1 cellular context compared by ENCODE assay signal in the genomic region with DNA sequence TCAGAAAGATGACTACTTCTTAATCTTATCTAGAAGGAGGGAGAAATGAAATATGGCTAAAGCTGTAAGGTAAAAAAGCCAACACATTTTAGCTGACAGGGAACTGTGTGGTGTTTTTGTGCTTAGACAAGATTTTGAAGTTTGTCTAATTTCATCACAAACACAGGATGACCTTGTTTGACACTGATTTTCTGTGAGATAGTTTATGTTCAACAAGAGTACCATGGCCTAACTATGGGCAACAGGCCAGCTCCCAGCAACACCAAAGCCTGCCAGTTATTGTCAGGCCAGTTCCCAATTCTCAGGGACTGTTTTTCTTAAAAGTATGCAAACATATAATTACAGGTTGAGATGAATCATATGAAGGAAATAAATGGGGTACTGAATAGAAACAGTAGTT.
TF ChIP-seq lines count a peak whose summit lies in the region.

No MANE protein-coding gene starts in this region.

TF ChIP-seq in liver, 16 proteins besides CTCF, POLR2A, EP300 and RAD21:
- TF ChIP-seq RXRA (IDR thresholded peaks at IDR 0.05) = peak; percentile 92 to 93
- TF ChIP-seq TAF1 (conservative IDR thresholded peaks at IDR 0.05) = no peak
- peak; percentile 50 for TF ChIP-seq YY1 (IDR thresholded peaks at IDR 0.05)
- no peak for TF ChIP-seq EGR1 (IDR thresholded peaks at IDR 0.05; ENCODE audit: low read depth in 2 of 2)
- TF ChIP-seq MAX (IDR thresholded peaks at IDR 0.05) = peak; percentile 56
- peak; percentile 45 for TF ChIP-seq FOXA2 (IDR thresholded peaks at IDR 0.05)
- TF ChIP-seq, protein P1, sequence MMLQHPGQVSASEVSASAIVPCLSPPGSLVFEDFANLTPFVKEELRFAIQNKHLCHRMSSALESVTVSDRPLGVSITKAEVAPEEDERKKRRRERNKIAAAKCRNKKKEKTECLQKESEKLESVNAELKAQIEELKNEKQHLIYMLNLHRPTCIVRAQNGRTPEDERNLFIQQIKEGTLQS (IDR thresholded peaks at IDR 0.05) = peak; percentile 49
- no peak for TF ChIP-seq HNF4G (IDR thresholded peaks at IDR 0.05)
- TF ChIP-seq HNF4A (conservative IDR thresholded peaks at IDR 0.05) = peak; percentile 45 to 59
- peak in 1 of 2 donors; percentile 23 for TF ChIP-seq JUND (IDR thresholded peaks at IDR 0.05)
- no peak for TF ChIP-seq FOXA1 (IDR thresholded peaks at IDR 0.05)
- no peak for TF ChIP-seq NR2F2 (IDR thresholded peaks at IDR 0.05)
- peak; percentile 64 for TF ChIP-seq SP1 (IDR thresholded peaks at IDR 0.05)
- TF ChIP-seq, protein P2, sequence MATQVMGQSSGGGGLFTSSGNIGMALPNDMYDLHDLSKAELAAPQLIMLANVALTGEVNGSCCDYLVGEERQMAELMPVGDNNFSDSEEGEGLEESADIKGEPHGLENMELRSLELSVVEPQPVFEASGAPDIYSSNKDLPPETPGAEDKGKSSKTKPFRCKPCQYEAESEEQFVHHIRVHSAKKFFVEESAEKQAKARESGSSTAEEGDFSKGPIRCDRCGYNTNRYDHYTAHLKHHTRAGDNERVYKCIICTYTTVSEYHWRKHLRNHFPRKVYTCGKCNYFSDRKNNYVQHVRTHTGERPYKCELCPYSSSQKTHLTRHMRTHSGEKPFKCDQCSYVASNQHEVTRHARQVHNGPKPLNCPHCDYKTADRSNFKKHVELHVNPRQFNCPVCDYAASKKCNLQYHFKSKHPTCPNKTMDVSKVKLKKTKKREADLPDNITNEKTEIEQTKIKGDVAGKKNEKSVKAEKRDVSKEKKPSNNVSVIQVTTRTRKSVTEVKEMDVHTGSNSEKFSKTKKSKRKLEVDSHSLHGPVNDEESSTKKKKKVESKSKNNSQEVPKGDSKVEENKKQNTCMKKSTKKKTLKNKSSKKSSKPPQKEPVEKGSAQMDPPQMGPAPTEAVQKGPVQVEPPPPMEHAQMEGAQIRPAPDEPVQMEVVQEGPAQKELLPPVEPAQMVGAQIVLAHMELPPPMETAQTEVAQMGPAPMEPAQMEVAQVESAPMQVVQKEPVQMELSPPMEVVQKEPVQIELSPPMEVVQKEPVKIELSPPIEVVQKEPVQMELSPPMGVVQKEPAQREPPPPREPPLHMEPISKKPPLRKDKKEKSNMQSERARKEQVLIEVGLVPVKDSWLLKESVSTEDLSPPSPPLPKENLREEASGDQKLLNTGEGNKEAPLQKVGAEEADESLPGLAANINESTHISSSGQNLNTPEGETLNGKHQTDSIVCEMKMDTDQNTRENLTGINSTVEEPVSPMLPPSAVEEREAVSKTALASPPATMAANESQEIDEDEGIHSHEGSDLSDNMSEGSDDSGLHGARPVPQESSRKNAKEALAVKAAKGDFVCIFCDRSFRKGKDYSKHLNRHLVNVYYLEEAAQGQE (IDR thresholded peaks at IDR 0.05) = no peak
- TF ChIP-seq, protein P3, sequence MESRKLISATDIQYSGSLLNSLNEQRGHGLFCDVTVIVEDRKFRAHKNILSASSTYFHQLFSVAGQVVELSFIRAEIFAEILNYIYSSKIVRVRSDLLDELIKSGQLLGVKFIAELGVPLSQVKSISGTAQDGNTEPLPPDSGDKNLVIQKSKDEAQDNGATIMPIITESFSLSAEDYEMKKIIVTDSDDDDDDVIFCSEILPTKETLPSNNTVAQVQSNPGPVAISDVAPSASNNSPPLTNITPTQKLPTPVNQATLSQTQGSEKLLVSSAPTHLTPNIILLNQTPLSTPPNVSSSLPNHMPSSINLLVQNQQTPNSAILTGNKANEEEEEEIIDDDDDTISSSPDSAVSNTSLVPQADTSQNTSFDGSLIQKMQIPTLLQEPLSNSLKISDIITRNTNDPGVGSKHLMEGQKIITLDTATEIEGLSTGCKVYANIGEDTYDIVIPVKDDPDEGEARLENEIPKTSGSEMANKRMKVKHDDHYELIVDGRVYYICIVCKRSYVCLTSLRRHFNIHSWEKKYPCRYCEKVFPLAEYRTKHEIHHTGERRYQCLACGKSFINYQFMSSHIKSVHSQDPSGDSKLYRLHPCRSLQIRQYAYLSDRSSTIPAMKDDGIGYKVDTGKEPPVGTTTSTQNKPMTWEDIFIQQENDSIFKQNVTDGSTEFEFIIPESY (IDR thresholded peaks at IDR 0.05) = peak; percentile 38
- peak in 1 of 2 donors; percentile 77 for TF ChIP-seq GABPA (IDR thresholded peaks at IDR 0.05 in 1 of 2, conservative IDR thresholded peaks at IDR 0.05 in 1 of 2)
